ENCODE assay signal across 8 cellular contexts in genomic region chr14:102510616-102511520, GRCh38. TPM values are rescaled to one million over a fixed set of nuclear protein-coding genes. Genes with fewer than 3 reads are reported as not detected.
DNase-seq lines count a peak whose midpoint lies in the region; ATAC-seq and TF ChIP-seq lines count a peak whose summit lies in the region.

No MANE protein-coding gene starts in this region.

- ATAC-seq in natural killer cell: no peak
- no peak for ATAC-seq in GM21515 (IDR thresholded peaks at IDR 0.05; ENCODE audit: unreplicated experiment)
- ATAC-seq in GM19463 (IDR thresholded peaks at IDR 0.05; ENCODE audit: unreplicated experiment): no peak

- intact Hi-C loops in dendritic cell treated with granulocyte-macrophage colony-stimulating factor and Interleukin-4, amounts not matched to agents 40 ng/mL and 50 ng/mL, for 4 days (cut with micrococcal nuclease): no loop called here
- intact Hi-C loops in natural killer cell (cut with micrococcal nuclease): loop anchor here (10.0 kb wide), 1 partner anchor 146 kb away; the partner anchor contains the start of genes CINP and TECPR2

- DNase-seq in GM13976 (ENCODE audit: low spot score) (peak; percentile 57), OCI-M2 (lab: John Stamatoyannopoulos, UW; ENCODE audit: unreplicated experiment) (peak; percentile 82), natural killer cell (no peak), kidney glomerular epithelial cell (lab: John Stamatoyannopoulos, UW) (no peak), nucleus accumbens (lab: John Stamatoyannopoulos, UW) (no peak)

- peak overlapping the region; percentile 94 for H3K27ac Mint-ChIP-seq in dendritic cell treated with granulocyte-macrophage colony-stimulating factor and Interleukin-4, amounts not matched to agents 40 ng/mL and 50 ng/mL, for 4 days
- peak overlapping the region in 1 of 2 donors; percentile 84 for H3K27ac Mint-ChIP-seq in natural killer cell

- TF ChIP-seq CTCF in GM13976 (IDR thresholded peaks at IDR 0.05; ENCODE audit: borderline replicate concordance, control extremely low read depth, extremely low read depth, insufficient read depth, missing control alignments): no peak
- no peak for TF ChIP-seq CTCF in natural killer cell (IDR thresholded peaks at IDR 0.05)

- H3K9me3 Mint-ChIP-seq in dendritic cell treated with granulocyte-macrophage colony-stimulating factor and Interleukin-4, amounts not matched to agents 40 ng/mL and 50 ng/mL, for 4 days: no peaks in the 10 kb centered on the region
- peaks cover 0 to 3% of the 10 kb centered on the region in 2 donors for H3K9me3 Mint-ChIP-seq in natural killer cell

- H3K4me3 Mint-ChIP-seq in dendritic cell treated with granulocyte-macrophage colony-stimulating factor and Interleukin-4, amounts not matched to agents 40 ng/mL and 50 ng/mL, for 4 days: peak overlapping the region; percentile 83
- H3K4me3 Mint-ChIP-seq in natural killer cell: peak overlapping the region; percentile 90

- peaks cover 24% of the 10 kb centered on the region for H3K4me1 Mint-ChIP-seq in dendritic cell treated with granulocyte-macrophage colony-stimulating factor and Interleukin-4, amounts not matched to agents 40 ng/mL and 50 ng/mL, for 4 days (ENCODE audit: low read depth)
- peaks cover 0 to 11% of the 10 kb centered on the region in 2 donors for H3K4me1 Mint-ChIP-seq in natural killer cell

- peaks cover 23% of the 10 kb centered on the region for H3K36me3 Mint-ChIP-seq in dendritic cell treated with granulocyte-macrophage colony-stimulating factor and Interleukin-4, amounts not matched to agents 40 ng/mL and 50 ng/mL, for 4 days (ENCODE audit: low read depth)
- H3K36me3 Mint-ChIP-seq in natural killer cell: no peaks in the 10 kb centered on the region

- in situ Hi-C loops in GM13976 (cut with MboI; ENCODE audit: low sequenced_read_pairs, unreplicated experiment): no loop called here

- peaks cover 17% of the 10 kb centered on the region for H3K27me3 Mint-ChIP-seq in dendritic cell treated with granulocyte-macrophage colony-stimulating factor and Interleukin-4, amounts not matched to agents 40 ng/mL and 50 ng/mL, for 4 days
- peaks cover 0 to 4% of the 10 kb centered on the region in 2 donors for H3K27me3 Mint-ChIP-seq in natural killer cell (ENCODE audit: low read depth in 2 of 2)

RNA-seq across cellular contexts. Expression of gene ANKRD9, which starts 1.3 kb away (rescaled TPM):
- total RNA-seq in natural killer cell: 10 to 100 TPM in 1 of 3 donors, 1 to 10 TPM in 2; 4.0 to 11.0 (median 9.6) TPM

Comparison
In these comparisons a context has a peak if more than half of its experiments do, and no peak if none do; other contexts are left out.
1. DNase-seq: peak in GM13976 (single experiment) and OCI-M2 (single experiment); none in natural killer cell (single experiment), kidney glomerular epithelial cell (single experiment) and nucleus accumbens (0 of 56).